1 cellular context compared by ENCODE assay signal in the genomic region with DNA sequence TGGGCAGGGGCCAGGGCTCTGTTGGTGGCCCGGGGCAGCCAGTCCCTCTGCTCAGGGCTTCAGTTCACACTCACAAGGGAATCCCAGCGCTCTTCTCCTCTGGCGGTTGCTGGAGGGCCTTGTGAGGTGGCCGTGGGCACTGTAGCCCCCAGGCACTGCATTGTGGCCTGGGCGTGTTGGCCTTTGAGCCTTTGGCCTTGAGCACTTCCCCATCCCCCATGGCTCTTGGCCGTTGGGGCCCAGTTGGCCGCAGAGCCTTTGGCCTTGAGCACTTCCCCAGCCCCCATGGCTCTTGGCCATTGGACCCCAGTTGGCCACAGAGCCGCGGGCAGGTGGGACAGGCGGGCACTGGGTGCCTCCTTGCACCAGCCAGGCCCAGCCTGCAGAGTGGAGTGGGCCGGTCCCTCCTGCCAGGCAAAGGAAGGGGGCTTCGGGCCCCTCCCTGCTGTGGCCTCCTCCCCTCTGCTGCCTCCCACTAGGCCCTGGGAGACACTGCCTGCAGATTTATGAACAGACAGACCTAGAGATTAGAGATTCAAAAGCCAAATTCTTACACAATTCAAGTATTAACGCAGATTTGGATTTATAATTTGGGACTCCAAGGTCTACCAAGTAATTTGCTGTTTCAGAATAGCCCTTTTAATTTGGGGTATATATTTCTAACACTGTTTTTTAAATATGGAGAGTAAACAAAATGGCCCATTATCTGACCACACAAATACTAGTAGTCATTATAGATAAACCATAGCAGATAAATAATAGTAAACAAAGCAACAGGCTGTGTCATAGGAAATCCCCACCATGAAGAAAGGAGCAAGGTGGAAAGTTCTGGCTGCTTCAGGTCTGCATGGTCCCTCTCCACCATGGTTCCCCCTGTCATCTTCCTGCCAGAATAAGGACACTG.
TF ChIP-seq lines count a peak whose summit lies in the region.

No MANE protein-coding gene starts in this region.

TF ChIP-seq in HEK293, 187 proteins besides CTCF, POLR2A, EP300 and RAD21 (continued from another document):
- TF ChIP-seq, protein P1, sequence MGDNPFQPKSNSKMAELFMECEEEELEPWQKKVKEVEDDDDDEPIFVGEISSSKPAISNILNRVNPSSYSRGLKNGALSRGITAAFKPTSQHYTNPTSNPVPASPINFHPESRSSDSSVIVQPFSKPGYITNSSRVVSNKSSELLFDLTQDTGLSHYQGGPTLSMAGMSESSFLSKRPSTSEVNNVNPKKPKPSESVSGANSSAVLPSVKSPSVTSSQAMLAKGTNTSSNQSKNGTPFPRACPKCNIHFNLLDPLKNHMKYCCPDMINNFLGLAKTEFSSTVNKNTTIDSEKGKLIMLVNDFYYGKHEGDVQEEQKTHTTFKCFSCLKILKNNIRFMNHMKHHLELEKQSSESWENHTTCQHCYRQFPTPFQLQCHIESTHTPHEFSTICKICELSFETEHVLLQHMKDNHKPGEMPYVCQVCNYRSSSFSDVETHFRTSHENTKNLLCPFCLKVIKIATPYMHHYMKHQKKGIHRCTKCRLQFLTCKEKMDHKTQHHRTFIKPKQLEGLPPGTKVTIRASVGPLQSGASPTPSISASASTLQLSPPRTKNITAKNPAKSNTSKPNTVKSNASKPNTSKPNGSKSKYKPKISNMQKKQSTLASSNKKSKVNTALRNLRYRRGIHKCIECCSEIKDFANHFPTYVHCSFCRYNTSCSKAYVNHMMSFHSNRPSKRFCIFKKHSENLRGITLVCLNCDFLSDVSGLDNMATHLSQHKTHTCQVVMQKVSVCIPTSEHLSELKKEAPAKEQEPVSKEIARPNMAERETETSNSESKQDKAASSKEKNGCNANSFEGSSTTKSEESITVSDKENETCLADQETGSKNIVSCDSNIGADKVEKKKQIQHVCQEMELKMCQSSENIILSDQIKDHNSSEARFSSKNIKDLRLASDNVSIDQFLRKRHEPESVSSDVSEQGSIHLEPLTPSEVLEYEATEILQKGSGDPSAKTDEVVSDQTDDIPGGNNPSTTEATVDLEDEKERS (tag by site-specific recombination; IDR thresholded peaks at IDR 0.05), result no peak
- TF ChIP-seq ZNF426 (tag by site-specific recombination; IDR thresholded peaks at IDR 0.05) (no peak), ZNF768 (tag by site-specific recombination; IDR thresholded peaks at IDR 0.05) (no peak), ZNF600 (tag by site-specific recombination; IDR thresholded peaks at IDR 0.05) (no peak), ZNF335 (tag by site-specific recombination; conservative IDR thresholded peaks at IDR 0.05) (peak; percentile 70), ZBTB20 (tag by site-specific recombination; IDR thresholded peaks at IDR 0.05) (no peak), ZNF404 (tag by site-specific recombination; IDR thresholded peaks at IDR 0.05) (no peak), ZNF785 (tag by site-specific recombination; IDR thresholded peaks at IDR 0.05) (no peak), ZNF350 (tag by site-specific recombination; IDR thresholded peaks at IDR 0.05) (no peak), ZNF776 (tag by site-specific recombination; IDR thresholded peaks at IDR 0.05; ENCODE audit: borderline replicate concordance) (no peak), ZNF248 (tag by site-specific recombination; IDR thresholded peaks at IDR 0.05) (no peak), ZIC2 (tag by site-specific recombination; IDR thresholded peaks at IDR 0.05) (peak; percentile 54), KLF10 (tag by site-specific recombination; IDR thresholded peaks at IDR 0.05) (no peak), ZNF654 (tag by site-specific recombination; IDR thresholded peaks at IDR 0.05; ENCODE audit: low read depth) (no peak), ZNF37A (tag by site-specific recombination; IDR thresholded peaks at IDR 0.05) (no peak), ZNF140 (tag by site-specific recombination; IDR thresholded peaks at IDR 0.05) (no peak), ZNF521 (tag by site-specific recombination; IDR thresholded peaks at IDR 0.05) (no peak), GLI4 (tag by site-specific recombination; IDR thresholded peaks at IDR 0.05) (no peak), ZFHX2 (tag by site-specific recombination; conservative IDR thresholded peaks at IDR 0.05) (peak; percentile 5; the same call in 1 of the 2 replicates), ZNF394 (tag by site-specific recombination; IDR thresholded peaks at IDR 0.05; ENCODE audit: borderline replicate concordance) (no peak), ZNF549 (tag by site-specific recombination; IDR thresholded peaks at IDR 0.05) (no peak), YY1 (tag by site-specific recombination; IDR thresholded peaks at IDR 0.05) (no peak), YY2 (tag by site-specific recombination; IDR thresholded peaks at IDR 0.05) (no peak), ZNF311 (tag by site-specific recombination; IDR thresholded peaks at IDR 0.05; ENCODE audit: borderline replicate concordance) (no peak), ZNF366 (tag by site-specific recombination; conservative IDR thresholded peaks at IDR 0.05) (no peak), ZNF747 (tag by site-specific recombination; IDR thresholded peaks at IDR 0.05) (no peak), ZNF184 (tag by site-specific recombination; IDR thresholded peaks at IDR 0.05) (no peak)
- TF ChIP-seq, protein P2, sequence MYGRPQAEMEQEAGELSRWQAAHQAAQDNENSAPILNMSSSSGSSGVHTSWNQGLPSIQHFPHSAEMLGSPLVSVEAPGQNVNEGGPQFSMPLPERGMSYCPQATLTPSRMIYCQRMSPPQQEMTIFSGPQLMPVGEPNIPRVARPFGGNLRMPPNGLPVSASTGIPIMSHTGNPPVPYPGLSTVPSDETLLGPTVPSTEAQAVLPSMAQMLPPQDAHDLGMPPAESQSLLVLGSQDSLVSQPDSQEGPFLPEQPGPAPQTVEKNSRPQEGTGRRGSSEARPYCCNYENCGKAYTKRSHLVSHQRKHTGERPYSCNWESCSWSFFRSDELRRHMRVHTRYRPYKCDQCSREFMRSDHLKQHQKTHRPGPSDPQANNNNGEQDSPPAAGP (tag by site-specific recombination; IDR thresholded peaks at IDR 0.05), result no peak
- TF ChIP-seq, protein P3, sequence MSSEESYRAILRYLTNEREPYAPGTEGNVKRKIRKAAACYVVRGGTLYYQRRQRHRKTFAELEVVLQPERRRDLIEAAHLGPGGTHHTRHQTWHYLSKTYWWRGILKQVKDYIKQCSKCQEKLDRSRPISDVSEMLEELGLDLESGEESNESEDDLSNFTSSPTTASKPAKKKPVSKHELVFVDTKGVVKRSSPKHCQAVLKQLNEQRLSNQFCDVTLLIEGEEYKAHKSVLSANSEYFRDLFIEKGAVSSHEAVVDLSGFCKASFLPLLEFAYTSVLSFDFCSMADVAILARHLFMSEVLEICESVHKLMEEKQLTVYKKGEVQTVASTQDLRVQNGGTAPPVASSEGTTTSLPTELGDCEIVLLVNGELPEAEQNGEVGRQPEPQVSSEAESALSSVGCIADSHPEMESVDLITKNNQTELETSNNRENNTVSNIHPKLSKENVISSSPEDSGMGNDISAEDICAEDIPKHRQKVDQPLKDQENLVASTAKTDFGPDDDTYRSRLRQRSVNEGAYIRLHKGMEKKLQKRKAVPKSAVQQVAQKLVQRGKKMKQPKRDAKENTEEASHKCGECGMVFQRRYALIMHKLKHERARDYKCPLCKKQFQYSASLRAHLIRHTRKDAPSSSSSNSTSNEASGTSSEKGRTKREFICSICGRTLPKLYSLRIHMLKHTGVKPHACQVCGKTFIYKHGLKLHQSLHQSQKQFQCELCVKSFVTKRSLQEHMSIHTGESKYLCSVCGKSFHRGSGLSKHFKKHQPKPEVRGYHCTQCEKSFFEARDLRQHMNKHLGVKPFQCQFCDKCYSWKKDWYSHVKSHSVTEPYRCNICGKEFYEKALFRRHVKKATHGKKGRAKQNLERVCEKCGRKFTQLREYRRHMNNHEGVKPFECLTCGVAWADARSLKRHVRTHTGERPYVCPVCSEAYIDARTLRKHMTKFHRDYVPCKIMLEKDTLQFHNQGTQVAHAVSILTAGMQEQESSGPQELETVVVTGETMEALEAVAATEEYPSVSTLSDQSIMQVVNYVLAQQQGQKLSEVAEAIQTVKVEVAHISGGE (tag by site-specific recombination; conservative IDR thresholded peaks at IDR 0.05; ENCODE audit: low read depth), result no peak
- TF ChIP-seq, protein P4, sequence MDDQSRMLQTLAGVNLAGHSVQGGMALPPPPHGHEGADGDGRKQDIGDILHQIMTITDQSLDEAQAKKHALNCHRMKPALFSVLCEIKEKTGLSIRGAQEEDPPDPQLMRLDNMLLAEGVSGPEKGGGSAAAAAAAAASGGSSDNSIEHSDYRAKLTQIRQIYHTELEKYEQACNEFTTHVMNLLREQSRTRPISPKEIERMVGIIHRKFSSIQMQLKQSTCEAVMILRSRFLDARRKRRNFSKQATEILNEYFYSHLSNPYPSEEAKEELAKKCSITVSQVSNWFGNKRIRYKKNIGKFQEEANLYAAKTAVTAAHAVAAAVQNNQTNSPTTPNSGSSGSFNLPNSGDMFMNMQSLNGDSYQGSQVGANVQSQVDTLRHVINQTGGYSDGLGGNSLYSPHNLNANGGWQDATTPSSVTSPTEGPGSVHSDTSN (CRISPR knock-in tag; IDR thresholded peaks at IDR 0.05), result no peak
- TF ChIP-seq, protein P5, sequence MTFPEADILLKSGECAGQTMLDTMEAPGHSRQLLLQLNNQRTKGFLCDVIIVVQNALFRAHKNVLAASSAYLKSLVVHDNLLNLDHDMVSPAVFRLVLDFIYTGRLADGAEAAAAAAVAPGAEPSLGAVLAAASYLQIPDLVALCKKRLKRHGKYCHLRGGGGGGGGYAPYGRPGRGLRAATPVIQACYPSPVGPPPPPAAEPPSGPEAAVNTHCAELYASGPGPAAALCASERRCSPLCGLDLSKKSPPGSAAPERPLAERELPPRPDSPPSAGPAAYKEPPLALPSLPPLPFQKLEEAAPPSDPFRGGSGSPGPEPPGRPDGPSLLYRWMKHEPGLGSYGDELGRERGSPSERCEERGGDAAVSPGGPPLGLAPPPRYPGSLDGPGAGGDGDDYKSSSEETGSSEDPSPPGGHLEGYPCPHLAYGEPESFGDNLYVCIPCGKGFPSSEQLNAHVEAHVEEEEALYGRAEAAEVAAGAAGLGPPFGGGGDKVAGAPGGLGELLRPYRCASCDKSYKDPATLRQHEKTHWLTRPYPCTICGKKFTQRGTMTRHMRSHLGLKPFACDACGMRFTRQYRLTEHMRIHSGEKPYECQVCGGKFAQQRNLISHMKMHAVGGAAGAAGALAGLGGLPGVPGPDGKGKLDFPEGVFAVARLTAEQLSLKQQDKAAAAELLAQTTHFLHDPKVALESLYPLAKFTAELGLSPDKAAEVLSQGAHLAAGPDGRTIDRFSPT (tag by site-specific recombination; IDR thresholded peaks at IDR 0.05), result 0 out of 2 replicates have a peak, but pooled peaks have one; percentile 60
- TF ChIP-seq, protein P6, sequence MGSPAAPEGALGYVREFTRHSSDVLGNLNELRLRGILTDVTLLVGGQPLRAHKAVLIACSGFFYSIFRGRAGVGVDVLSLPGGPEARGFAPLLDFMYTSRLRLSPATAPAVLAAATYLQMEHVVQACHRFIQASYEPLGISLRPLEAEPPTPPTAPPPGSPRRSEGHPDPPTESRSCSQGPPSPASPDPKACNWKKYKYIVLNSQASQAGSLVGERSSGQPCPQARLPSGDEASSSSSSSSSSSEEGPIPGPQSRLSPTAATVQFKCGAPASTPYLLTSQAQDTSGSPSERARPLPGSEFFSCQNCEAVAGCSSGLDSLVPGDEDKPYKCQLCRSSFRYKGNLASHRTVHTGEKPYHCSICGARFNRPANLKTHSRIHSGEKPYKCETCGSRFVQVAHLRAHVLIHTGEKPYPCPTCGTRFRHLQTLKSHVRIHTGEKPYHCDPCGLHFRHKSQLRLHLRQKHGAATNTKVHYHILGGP (tag by site-specific recombination; IDR thresholded peaks at IDR 0.05), result no peak
- TF ChIP-seq, protein P7, sequence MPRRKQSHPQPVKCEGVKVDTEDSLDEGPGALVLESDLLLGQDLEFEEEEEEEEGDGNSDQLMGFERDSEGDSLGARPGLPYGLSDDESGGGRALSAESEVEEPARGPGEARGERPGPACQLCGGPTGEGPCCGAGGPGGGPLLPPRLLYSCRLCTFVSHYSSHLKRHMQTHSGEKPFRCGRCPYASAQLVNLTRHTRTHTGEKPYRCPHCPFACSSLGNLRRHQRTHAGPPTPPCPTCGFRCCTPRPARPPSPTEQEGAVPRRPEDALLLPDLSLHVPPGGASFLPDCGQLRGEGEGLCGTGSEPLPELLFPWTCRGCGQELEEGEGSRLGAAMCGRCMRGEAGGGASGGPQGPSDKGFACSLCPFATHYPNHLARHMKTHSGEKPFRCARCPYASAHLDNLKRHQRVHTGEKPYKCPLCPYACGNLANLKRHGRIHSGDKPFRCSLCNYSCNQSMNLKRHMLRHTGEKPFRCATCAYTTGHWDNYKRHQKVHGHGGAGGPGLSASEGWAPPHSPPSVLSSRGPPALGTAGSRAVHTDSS (tag by site-specific recombination; IDR thresholded peaks at IDR 0.05), result no peak
- TF ChIP-seq, protein P8, sequence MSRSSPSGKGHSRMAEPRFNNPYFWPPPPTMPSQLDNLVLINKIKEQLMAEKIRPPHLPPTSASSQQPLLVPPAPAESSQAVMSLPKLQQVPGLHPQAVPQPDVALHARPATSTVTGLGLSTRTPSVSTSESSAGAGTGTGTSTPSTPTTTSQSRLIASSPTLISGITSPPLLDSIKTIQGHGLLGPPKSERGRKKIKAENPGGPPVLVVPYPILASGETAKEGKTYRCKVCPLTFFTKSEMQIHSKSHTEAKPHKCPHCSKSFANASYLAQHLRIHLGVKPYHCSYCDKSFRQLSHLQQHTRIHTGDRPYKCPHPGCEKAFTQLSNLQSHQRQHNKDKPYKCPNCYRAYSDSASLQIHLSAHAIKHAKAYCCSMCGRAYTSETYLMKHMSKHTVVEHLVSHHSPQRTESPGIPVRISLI (tag by site-specific recombination; IDR thresholded peaks at IDR 0.05), result no peak
- TF ChIP-seq, protein P9, sequence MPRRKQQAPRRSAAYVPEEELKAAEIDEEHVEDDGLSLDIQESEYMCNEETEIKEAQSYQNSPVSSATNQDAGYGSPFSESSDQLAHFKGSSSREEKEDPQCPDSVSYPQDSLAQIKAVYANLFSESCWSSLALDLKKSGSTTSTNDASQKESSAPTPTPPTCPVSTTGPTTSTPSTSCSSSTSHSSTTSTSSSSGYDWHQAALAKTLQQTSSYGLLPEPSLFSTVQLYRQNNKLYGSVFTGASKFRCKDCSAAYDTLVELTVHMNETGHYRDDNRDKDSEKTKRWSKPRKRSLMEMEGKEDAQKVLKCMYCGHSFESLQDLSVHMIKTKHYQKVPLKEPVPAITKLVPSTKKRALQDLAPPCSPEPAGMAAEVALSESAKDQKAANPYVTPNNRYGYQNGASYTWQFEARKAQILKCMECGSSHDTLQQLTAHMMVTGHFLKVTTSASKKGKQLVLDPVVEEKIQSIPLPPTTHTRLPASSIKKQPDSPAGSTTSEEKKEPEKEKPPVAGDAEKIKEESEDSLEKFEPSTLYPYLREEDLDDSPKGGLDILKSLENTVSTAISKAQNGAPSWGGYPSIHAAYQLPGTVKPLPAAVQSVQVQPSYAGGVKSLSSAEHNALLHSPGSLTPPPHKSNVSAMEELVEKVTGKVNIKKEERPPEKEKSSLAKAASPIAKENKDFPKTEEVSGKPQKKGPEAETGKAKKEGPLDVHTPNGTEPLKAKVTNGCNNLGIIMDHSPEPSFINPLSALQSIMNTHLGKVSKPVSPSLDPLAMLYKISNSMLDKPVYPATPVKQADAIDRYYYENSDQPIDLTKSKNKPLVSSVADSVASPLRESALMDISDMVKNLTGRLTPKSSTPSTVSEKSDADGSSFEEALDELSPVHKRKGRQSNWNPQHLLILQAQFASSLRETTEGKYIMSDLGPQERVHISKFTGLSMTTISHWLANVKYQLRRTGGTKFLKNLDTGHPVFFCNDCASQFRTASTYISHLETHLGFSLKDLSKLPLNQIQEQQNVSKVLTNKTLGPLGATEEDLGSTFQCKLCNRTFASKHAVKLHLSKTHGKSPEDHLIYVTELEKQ (tag by site-specific recombination; IDR thresholded peaks at IDR 0.05; ENCODE audit: borderline replicate concordance), result no peak
